Comparison of ENCODE assay signal across 21 cellular contexts in genomic region chr6:1970151-1970561, GRCh38.
DNase-seq lines count a peak whose midpoint lies in the region; ATAC-seq and TF ChIP-seq lines count a peak whose summit lies in the region.
"Had no signal": no experiment of that assay in that cellular context is flagged by ENCODE, and none has a peak within 500 bp of the region (broad histone marks: within the 10 kb centered on the region; RNA-seq: fewer than 3 reads in every experiment).

No MANE protein-coding gene starts in this region.

- no peak for TF ChIP-seq CTCF in left lung (IDR thresholded peaks at IDR 0.05)
- TF ChIP-seq CTCF in type B pancreatic cell (conservative IDR thresholded peaks at IDR 0.05) = no peak

- H3K27ac ChIP-seq in left lung = no peak overlapping the region
- H3K27ac ChIP-seq: 22Rv1, SK-N-MC had no signal

- H3K27me3 ChIP-seq in left lung = no peaks in the 10 kb centered on the region
- H3K27me3 ChIP-seq: MG63 had no signal

- peaks cover 0 to 3% of the 10 kb centered on the region in 2 donors for H3K4me1 ChIP-seq in left lung

- H3K36me3 Mint-ChIP-seq in type B pancreatic cell = peaks cover 5% of the 10 kb centered on the region

- no peaks in the 10 kb centered on the region for H3K9me3 ChIP-seq in left lung
- H3K9me3 ChIP-seq: MG63 had no signal

- peak in 2 of 3 experiments; percentile 6 to 68 for DNase-seq in NCI-H1417 (lab: John Stamatoyannopoulos, UW)
- DNase-seq in NCI-H1417 treated with DMSO at 0.1 percent for 48 hours (lab: John Stamatoyannopoulos, UW) = no peak
- DNase-seq in UCSD-AML1 (lab: John Stamatoyannopoulos, UW; ENCODE audit: unreplicated experiment) = peak; percentile 29
- no peak for DNase-seq in left lung
- DNase-seq in type B pancreatic cell (ENCODE audit: extremely low spot score, unreplicated experiment) = no peak
- DNase-seq in OCI-M2 (lab: John Stamatoyannopoulos, UW; ENCODE audit: unreplicated experiment) = no peak
- DNase-seq in RKO (ENCODE audit: low spot score) = no peak
- DNase-seq: activated CD4-positive, alpha-beta T cell treated with anti-CD3 and anti-CD28 coated beads, Interleukin-2, amount 10 ng/mL, durations not matched to agents 7 days and 5 days; activated naive CD4-positive, alpha-beta T cell treated with anti-CD3 and anti-CD28 coated beads, Interleukin-2, amount 50 U/mL, for 16 hours; hippocampal formation; islet precursor cell; mammary epithelial cell; MG63; naive thymus-derived CD8-positive, alpha-beta T cell; NCI-H69; stimulated activated CD8-positive, alpha-beta memory T cell treated with anti-CD3 and anti-CD28 coated beads, Interleukin-4, amount 100 ng/mL, for 48 hours had no signal

- H3K27me3 Mint-ChIP-seq in type B pancreatic cell = no peaks in the 10 kb centered on the region
- H3K27me3 Mint-ChIP-seq: activated CD4-positive, alpha-beta T cell treated with anti-CD3 and anti-CD28 coated beads, Interleukin-2, amount 10 ng/mL, durations not matched to agents 7 days and 5 days; B cell; naive thymus-derived CD8-positive, alpha-beta T cell had no signal

- H3K4me3 ChIP-seq in left lung = no peak overlapping the region
- H3K4me3 ChIP-seq: MG63, SK-N-MC, smooth muscle cell had no signal

- ATAC-seq in left lung = peak; percentile 49
- ATAC-seq in GM21529 (IDR thresholded peaks at IDR 0.05; ENCODE audit: unreplicated experiment) = no peak
- ATAC-seq: naive thymus-derived CD8-positive, alpha-beta T cell had no signal

- H3K4me3 Mint-ChIP-seq in type B pancreatic cell = no peak overlapping the region
- H3K4me3 Mint-ChIP-seq: activated CD4-positive, alpha-beta T cell treated with anti-CD3 and anti-CD28 coated beads, Interleukin-2, amount 10 ng/mL, durations not matched to agents 7 days and 5 days; B cell; naive thymus-derived CD8-positive, alpha-beta T cell had no signal

- no peaks in the 10 kb centered on the region for H3K9me3 Mint-ChIP-seq in type B pancreatic cell
- H3K9me3 Mint-ChIP-seq: activated CD4-positive, alpha-beta T cell treated with anti-CD3 and anti-CD28 coated beads, Interleukin-2, amount 10 ng/mL, durations not matched to agents 7 days and 5 days had no signal

- no peaks in the 10 kb centered on the region for H3K36me3 ChIP-seq in left lung
- H3K36me3 ChIP-seq: MG63 had no signal

- H3K27ac Mint-ChIP-seq in type B pancreatic cell = peak overlapping the region; percentile 77
- H3K27ac Mint-ChIP-seq: B cell had no signal

- intact Hi-C loops in left lung (cut with DNase I) = no loop called here

- peaks cover 22% of the 10 kb centered on the region for H3K4me1 Mint-ChIP-seq in type B pancreatic cell (ENCODE audit: unreplicated experiment)
- H3K4me1 Mint-ChIP-seq: activated CD4-positive, alpha-beta T cell treated with anti-CD3 and anti-CD28 coated beads, Interleukin-2, amount 10 ng/mL, durations not matched to agents 7 days and 5 days had no signal

Comparison
In these comparisons a context has a peak if more than half of its experiments do, and no peak if none do; other contexts are left out.
1. DNase-seq: peak in NCI-H1417 (2 of 3) and UCSD-AML1 (single experiment); none in NCI-H1417 treated with DMSO at 0.1 percent for 48 hours (single experiment), left lung (0 of 2), type B pancreatic cell (single experiment), OCI-M2 (single experiment) and RKO (single experiment).